Comparison of ENCODE assay signal across 8 cellular contexts in genomic region chr9:113274474-113275146, GRCh38. TPM values are rescaled to one million over a fixed set of nuclear protein-coding genes. Genes with fewer than 3 reads are reported as not detected.
A peak's percentile ranks its signal among the peaks of the same experiment; 100 is the strongest.
DNase-seq lines count a peak whose midpoint lies in the region; ATAC-seq and TF ChIP-seq lines count a peak whose summit lies in the region.

No MANE protein-coding gene starts in this region.

- peak overlapping the region; percentile 85 for H3K4me3 ChIP-seq in HEK293 (ENCODE audit: low read depth, low read length)
- H3K4me3 ChIP-seq in epithelial cell of proximal tubule (ENCODE audit: low read depth, low read length): peak overlapping the region; percentile 79
- peak overlapping the region; percentile 82 for H3K4me3 ChIP-seq in upper lobe of right lung

- POLR2A ChIA-PET in HEK293 (lab: Yijun Ruan, JAX): interaction anchor here (0.6 to 4.5 kb wide), 22 partner anchors 9 to 384 kb away, joined by 3 to 44 read pairs (median 6); partner anchors contain the start of genes ALAD, BSPRY, C9orf43 and FKBP15

- CTCF ChIA-PET in HEK293 (lab: Yijun Ruan, JAX): interaction anchor here (0.6 to 5.6 kb wide), 42 partner anchors 8 to 772 kb away, joined by 3 to 64 read pairs (median 5); partner anchors contain the start of genes ALAD, BSPRY, FKBP15 and SLC31A1

- DNase-seq in stimulated activated CD4-positive, alpha-beta T cell treated with anti-CD3 and anti-CD28 coated beads, Interleukin-2, amount 100 ng/mL, for 4 hours (ENCODE audit: low read depth): peak; percentile 13
- DNase-seq in stimulated activated CD4-positive, alpha-beta T cell treated with anti-CD3 and anti-CD28 coated beads, Interleukin-4, amount 100 ng/mL, for 4 hours: no peak
- peak; percentile 65 for DNase-seq in NCI-H1105 (lab: John Stamatoyannopoulos, UW)
- peak; percentile 68 for DNase-seq in SW480 (ENCODE audit: low spot score)
- DNase-seq in epithelial cell of proximal tubule (ENCODE audit: low read depth): peak; percentile 7
- DNase-seq in middle frontal gyrus (ENCODE audit: extremely low spot score, low spot score): peak; percentile 6
- no peak for DNase-seq in upper lobe of right lung

- H3K9me3 ChIP-seq in HEK293 (ENCODE audit: control insufficient read depth, insufficient read depth, low read depth, low read length): no peaks in the 10 kb centered on the region
- no peaks in the 10 kb centered on the region for H3K9me3 ChIP-seq in upper lobe of right lung

- H3K4me1 ChIP-seq in HEK293 (ENCODE audit: control insufficient read depth, insufficient read depth, low read length) (0 out of 2 replicates have a peak, but pooled peaks cover 3% of the 10 kb centered on the region), upper lobe of right lung (peaks cover 10% of the 10 kb centered on the region)

- H3K36me3 ChIP-seq in HEK293 (ENCODE audit: control insufficient read depth in 2 of 2, insufficient read depth in 1 of 2, low read length in 2 of 2) (peaks cover 29 to 64% of the 10 kb centered on the region in 2 experiments), upper lobe of right lung (peaks cover 64% of the 10 kb centered on the region)

- no peaks in the 10 kb centered on the region for H3K27me3 ChIP-seq in upper lobe of right lung

- H3K27ac ChIP-seq in HEK293 (ENCODE audit: extremely low read depth, low read depth, low read length) (peak overlapping the region; percentile 49), upper lobe of right lung (peak overlapping the region; percentile 93)

- peak; percentile 21 for TF ChIP-seq CTCF in HEK293 (tag by site-specific recombination; IDR thresholded peaks at IDR 0.05)
- peak; percentile 75 for TF ChIP-seq CTCF in epithelial cell of proximal tubule (conservative IDR thresholded peaks at IDR 0.05; ENCODE audit: low read depth, low read length)
- peak; percentile 71 for TF ChIP-seq CTCF in upper lobe of right lung (IDR thresholded peaks at IDR 0.05)

- intact Hi-C loops in upper lobe of right lung (cut with DNase I): loop anchor here (10.0 kb wide), 1 partner anchor 320 kb away; no protein-coding TSS in a partner anchor

- peak; percentile 56 for ATAC-seq in upper lobe of right lung

TF ChIP-seq in HEK293, 187 proteins besides CTCF, POLR2A, EP300 and RAD21:
- no peak for TF ChIP-seq ZNF221 (tag by site-specific recombination; IDR thresholded peaks at IDR 0.05; ENCODE audit: borderline replicate concordance)
- no peak for TF ChIP-seq ZNF571 (tag by site-specific recombination; IDR thresholded peaks at IDR 0.05)
- peak; percentile 42; the same call in 1 of the 2 replicates for TF ChIP-seq BCL11B (tag by site-specific recombination; IDR thresholded peaks at IDR 0.05; ENCODE audit: low read depth)
- 0 out of 2 replicates have a peak, but pooled peaks have one; percentile 27 for TF ChIP-seq ZNF610 (tag by site-specific recombination; IDR thresholded peaks at IDR 0.05; ENCODE audit: borderline replicate concordance)
- peak; percentile 73 for TF ChIP-seq ZNF654 (tag by site-specific recombination; IDR thresholded peaks at IDR 0.05; ENCODE audit: low read depth)
- TF ChIP-seq ZNF645 (tag by site-specific recombination; IDR thresholded peaks at IDR 0.05): no peak
- TF ChIP-seq ZNF239 (tag by site-specific recombination; IDR thresholded peaks at IDR 0.05): no peak
- TF ChIP-seq IKZF3 (tag by site-specific recombination; IDR thresholded peaks at IDR 0.05): peak; percentile 38; the same call in 1 of the 2 replicates
- peak; percentile 34; the same call in 1 of the 2 replicates for TF ChIP-seq ZNF362 (tag by site-specific recombination; IDR thresholded peaks at IDR 0.05)

RNA-seq across cellular contexts. Expression of gene CDC26, which starts 0.8 kb away (rescaled TPM):
- total RNA-seq in epithelial cell of proximal tubule: 30.5 and 44.6 TPM in 2 replicates
- total RNA-seq in upper lobe of right lung: 29.5 TPM

RNA-seq across cellular contexts. Expression of gene PRPF4, which starts 0.8 kb away (rescaled TPM):
- total RNA-seq in epithelial cell of proximal tubule (29.1 and 43.8 TPM in 2 replicates), upper lobe of right lung (13.2 TPM)

RNA-seq across cellular contexts. Expression of gene RNF183, which starts 28.6 kb away (rescaled TPM):
- total RNA-seq in epithelial cell of proximal tubule (3.9 TPM in 1 of 2 replicates, not detected in the other), upper lobe of right lung (not detected)

RNA-seq across cellular contexts. Expression of gene SLC31A1, which starts 53.3 kb away (rescaled TPM):
- 8.1 and 15.4 TPM in 2 replicates for total RNA-seq in epithelial cell of proximal tubule
- 43.4 TPM for total RNA-seq in upper lobe of right lung

RNA-seq across cellular contexts. Expression of gene FKBP15, which starts 53.5 kb away (rescaled TPM):
- total RNA-seq in epithelial cell of proximal tubule (13.3 and 14.6 TPM in 2 replicates), upper lobe of right lung (60.6 TPM)

Comparison
In these comparisons a context has a peak if more than half of its experiments do, and no peak if none do; other contexts are left out.
1. DNase-seq: peak in stimulated activated CD4-positive, alpha-beta T cell treated with anti-CD3 and anti-CD28 coated beads, Interleukin-2, amount 100 ng/mL, for 4 hours (single experiment), NCI-H1105 (single experiment), SW480 (single experiment), epithelial cell of proximal tubule (single experiment) and middle frontal gyrus (single experiment); none in stimulated activated CD4-positive, alpha-beta T cell treated with anti-CD3 and anti-CD28 coated beads, Interleukin-4, amount 100 ng/mL, for 4 hours (0 of 2) and upper lobe of right lung (single experiment).
2. CTCF ChIP-seq: peak in every context shown above with its lines; median percentile 75 in epithelial cell of proximal tubule; 71 in upper lobe of right lung; 21 in HEK293.
3. Peak in every context shown above with its lines, with median percentiles within 50 percentile points of each other: H3K4me3 ChIP-seq.